8 cellular contexts compared by ENCODE assay signal in genomic region chr10:124740374-124741280, GRCh38. TPM values are rescaled to one million over a fixed set of nuclear protein-coding genes. Genes with fewer than 3 reads are reported as not detected.
DNase-seq lines count a peak whose midpoint lies in the region; ATAC-seq and TF ChIP-seq lines count a peak whose summit lies in the region.

No MANE protein-coding gene starts in this region.

- H3K27ac ChIP-seq in HL-60 (replicated peaks) (peak overlapping the region; percentile 84), right cardiac atrium (ENCODE audit: low read length) (peak overlapping the region; percentile 60), sigmoid colon (peak overlapping the region; percentile 86 to 94 (median 89))

- H3K4me1 ChIP-seq in right cardiac atrium (ENCODE audit: control insufficient read depth, insufficient read depth, low read length), result peaks cover 27% of the 10 kb centered on the region
- H3K4me1 ChIP-seq in sigmoid colon, result peaks cover 0 to 86% (median 81%) of the 10 kb centered on the region in 4 donors

- H3K9me3 ChIP-seq in right cardiac atrium (ENCODE audit: control insufficient read depth, low read length) (no peaks in the 10 kb centered on the region), sigmoid colon (no peaks in the 10 kb centered on the region)

- DNase-seq in AG09309 (ENCODE audit: low read depth), result no peak
- peak in 1 of 2 experiments; percentile 84 for DNase-seq in HL-60 (ENCODE audit: low read depth in 1 of 2, low spot score in 1 of 2)
- peak; percentile 69 to 90 (median 90) for DNase-seq in right cardiac atrium
- DNase-seq in sigmoid colon, result peak; percentile 92
- no peak for DNase-seq in stimulated activated CD4-positive, alpha-beta T cell treated with anti-CD3 and anti-CD28 coated beads, Interleukin-1b, Interleukin-23, amount 100 ng/mL, for 48 hours
- no peak for DNase-seq in middle frontal gyrus (ENCODE audit: extremely low spot score, low spot score)

- no peaks in the 10 kb centered on the region for H3K36me3 ChIP-seq in sigmoid colon

- peaks cover 80% of the 10 kb centered on the region for H3K4me1 Mint-ChIP-seq in activated naive CD8-positive, alpha-beta T cell (ENCODE audit: low read depth)

- no peak for TF ChIP-seq CTCF in AG09309 (IDR thresholded peaks at IDR 0.05; ENCODE audit: control insufficient read depth, insufficient read depth, low read depth, low read length, missing control alignments)
- no peak for TF ChIP-seq CTCF in HL-60 (IDR thresholded peaks at IDR 0.05; ENCODE audit: insufficient read depth, low read length)
- no peak for TF ChIP-seq CTCF in sigmoid colon (IDR thresholded peaks at IDR 0.05)

- peak overlapping the region; percentile 88 for H3K27ac Mint-ChIP-seq in activated naive CD8-positive, alpha-beta T cell

- H3K4me3 ChIP-seq in AG09309 (ENCODE audit: control insufficient read depth, low read depth, low read length) (peak overlapping the region; percentile 32), HL-60 (replicated peaks; ENCODE audit: insufficient read depth, low read length) (no peak overlapping the region), right cardiac atrium (ENCODE audit: low read length) (no peak overlapping the region), sigmoid colon (peak overlapping the region in 3 of 4 donors; percentile 0 to 82 (median 11))

- ATAC-seq in GM18907 (IDR thresholded peaks at IDR 0.05; ENCODE audit: unreplicated experiment) (peak; percentile 14), right cardiac atrium (peak; percentile 30 to 38)

- no peaks in the 10 kb centered on the region for H3K36me3 Mint-ChIP-seq in activated naive CD8-positive, alpha-beta T cell

- TF ChIP-seq POLR2A in sigmoid colon (IDR thresholded peaks at IDR 0.05), result no peak

- H3K9me3 Mint-ChIP-seq in activated naive CD8-positive, alpha-beta T cell (ENCODE audit: low read depth), result no peaks in the 10 kb centered on the region

- H3K27me3 ChIP-seq in HL-60 (ENCODE audit: insufficient read depth, poor library complexity, severe bottlenecking) (no peaks in the 10 kb centered on the region), right cardiac atrium (ENCODE audit: control insufficient read depth, insufficient read depth) (no peaks in the 10 kb centered on the region), sigmoid colon (no peaks in the 10 kb centered on the region)

- no peaks in the 10 kb centered on the region for H3K27me3 Mint-ChIP-seq in activated naive CD8-positive, alpha-beta T cell

- intact Hi-C loops in right cardiac atrium (cut with DNase I) (loop anchor here in 3 of 4 donors (5.0 kb wide), 3 partner anchors 38 to 198 kb away; no protein-coding TSS in a partner anchor), sigmoid colon (cut with DNase I) (loop anchor here (1.0 to 10.0 kb wide), 7 partner anchors 38 to 323 kb away; partner anchors contain the start of genes EEF1AKMT2 and OAT)

- 15% methylated on average over 18 of the region's 18 CpGs for WGBS in right cardiac atrium
- WGBS in sigmoid colon, 2 donors, result 16 to 22% methylated on average over 18 of the region's 18 CpGs

- H3K4me3 Mint-ChIP-seq in activated naive CD8-positive, alpha-beta T cell, result peak overlapping the region; percentile 92

- TF ChIP-seq EP300 in sigmoid colon (IDR thresholded peaks at IDR 0.05), result no peak

RNA-seq across cellular contexts. Expression of gene FAM53B, which starts 3.6 kb away (rescaled TPM):
- total RNA-seq in right cardiac atrium (10 to 100 TPM; 34.6 to 58.3 (median 49.8) TPM), sigmoid colon (10 to 100 TPM; 32.3 to 36.6 (median 34.4) TPM)
- polyA plus RNA-seq in right cardiac atrium (39.5 TPM), sigmoid colon (10 to 100 TPM in 2 of 3 donors, 1 to 10 TPM in 1; 9.6 to 36.4 (median 12.0) TPM)

RNA-seq across cellular contexts. Expression of gene EEF1AKMT2, which starts 51.1 kb away (rescaled TPM):
- total RNA-seq in right cardiac atrium (10 to 100 TPM; 10.6 to 14.5 (median 12.2) TPM), sigmoid colon (10 to 100 TPM in 3 of 4 donors, 1 to 10 TPM in 1; 10.0 to 19.7 (median 15.5) TPM)
- polyA plus RNA-seq in right cardiac atrium (8.9 TPM), sigmoid colon (10 to 100 TPM; 11.0 to 15.7 (median 15.6) TPM)

Comparison
In these comparisons a context has a peak if more than half of its experiments do, and no peak if none do; other contexts are left out.
1. DNase-seq: peak in right cardiac atrium (3 of 3) and sigmoid colon (single experiment); none in AG09309 (single experiment), stimulated activated CD4-positive, alpha-beta T cell treated with anti-CD3 and anti-CD28 coated beads, Interleukin-1b, Interleukin-23, amount 100 ng/mL, for 48 hours (single experiment) and middle frontal gyrus (single experiment).
2. H3K4me3 ChIP-seq: peak in AG09309 (single experiment) and sigmoid colon (3 of 4); none in HL-60 (single experiment) and right cardiac atrium (single experiment).
3. Peak in every context shown above with its lines, with median percentiles within 50 percentile points of each other: H3K27ac ChIP-seq.